20 cellular contexts compared by ENCODE assay signal in genomic region chr11:766941-767210, GRCh38. TPM values are rescaled to one million over a fixed set of nuclear protein-coding genes. Genes with fewer than 3 reads are reported as not detected.
"Had no signal": no experiment of that assay in that cellular context is flagged by ENCODE, and none has a peak within 500 bp of the region (broad histone marks: within the 10 kb centered on the region; RNA-seq: fewer than 3 reads in every experiment).

No MANE protein-coding gene starts in this region.

- ATAC-seq: body of pancreas; lower lobe of right lung; natural killer cell treated with Interleukin-12 subunit alpha and Interleukin-12 subunit beta and Interleukin-15 and Interleukin-18, amount 100 ng/mL, for 72 hours had no signal

- H3K4me3 Mint-ChIP-seq: activated naive CD8-positive, alpha-beta T cell treated with anti-CD3 and anti-CD28 coated beads for 36 hours; mesothelial cell of epicardium; natural killer cell treated with Interleukin-12 subunit alpha and Interleukin-12 subunit beta and Interleukin-15 and Interleukin-18, amount 100 ng/mL, for 72 hours had no signal

- H3K4me1 ChIP-seq: uterus had no signal

- DNase-seq: activated naive CD4-positive, alpha-beta T cell; activated naive CD8-positive, alpha-beta T cell treated with anti-CD3 and anti-CD28 coated beads for 36 hours; body of pancreas; dorsolateral prefrontal cortex; foreskin fibroblast; left colon; lower lobe of right lung; stimulated activated CD4-positive, alpha-beta T cell treated with anti-CD3 and anti-CD28 coated beads, Interleukin-12 subunit alpha, Interleukin-12 subunit beta, amount 100 ng/mL, for 4 hours; stimulated activated CD4-positive, alpha-beta T cell treated with anti-CD3 and anti-CD28 coated beads, Interleukin-1b, Interleukin-23, amount 100 ng/mL, for 48 hours; stimulated activated CD8-positive, alpha-beta memory T cell treated with anti-CD3 and anti-CD28 coated beads, Interleukin-4, amount 100 ng/mL, for 48 hours; stimulated activated naive CD4-positive, alpha-beta T cell treated with Interleukin-2 at 50 U/mL for 16 hours; T-helper 2 cell; uterus had no signal

- H3K9me3 ChIP-seq: body of pancreas, lower lobe of right lung, tibial nerve, uterus had no signal

- H3K9me3 Mint-ChIP-seq: activated naive CD8-positive, alpha-beta T cell treated with anti-CD3 and anti-CD28 coated beads for 36 hours; mesothelial cell of epicardium; natural killer cell treated with Interleukin-12 subunit alpha and Interleukin-12 subunit beta and Interleukin-15 and Interleukin-18, amount 100 ng/mL, for 72 hours had no signal

- H3K27ac ChIP-seq: body of pancreas, epithelial cell of prostate, lower lobe of right lung, uterus, VCaP had no signal

- H3K27me3 ChIP-seq: body of pancreas, dorsolateral prefrontal cortex, tibial nerve, uterus had no signal

- H3K27me3 Mint-ChIP-seq: activated naive CD8-positive, alpha-beta T cell treated with anti-CD3 and anti-CD28 coated beads for 36 hours; natural killer cell treated with Interleukin-12 subunit alpha and Interleukin-12 subunit beta and Interleukin-15 and Interleukin-18, amount 100 ng/mL, for 72 hours; progenitor cell of endocrine pancreas had no signal

- H3K36me3 Mint-ChIP-seq: natural killer cell treated with Interleukin-12 subunit alpha and Interleukin-12 subunit beta and Interleukin-15 and Interleukin-18, amount 100 ng/mL, for 72 hours had no signal

- H3K4me1 Mint-ChIP-seq: mesothelial cell of epicardium had no signal

- H3K36me3 ChIP-seq: uterus had no signal

- H3K4me3 ChIP-seq: body of pancreas, dorsolateral prefrontal cortex, lower lobe of right lung, tibial nerve, uterus had no signal

- H3K27ac Mint-ChIP-seq: activated naive CD8-positive, alpha-beta T cell treated with anti-CD3 and anti-CD28 coated beads for 36 hours; mesothelial cell of epicardium; natural killer cell treated with Interleukin-12 subunit alpha and Interleukin-12 subunit beta and Interleukin-15 and Interleukin-18, amount 100 ng/mL, for 72 hours; progenitor cell of endocrine pancreas had no signal

RNA-seq across cellular contexts. Expression of gene CEND1, which starts 23.0 kb away (rescaled TPM):
- total RNA-seq: lower lobe of right lung, mesothelial cell of epicardium, omental fat pad, progenitor cell of endocrine pancreas, tibial nerve had no signal
